In genomic region chr2:152717242-152718046, GRCh38 we compare ENCODE assay signal across 8 cellular contexts. TPM values are rescaled to one million over a fixed set of nuclear protein-coding genes. Genes with fewer than 3 reads are reported as not detected.
DNase-seq lines count a peak whose midpoint lies in the region; ATAC-seq and TF ChIP-seq lines count a peak whose summit lies in the region.

TSS of gene PRPF40A (minus strand) at chr2:152717461. CDS start at chr2:152717439, 22 bp downstream.

- H3K27me3 Mint-ChIP-seq in activated CD4-positive, alpha-beta memory T cell treated with anti-CD3 and anti-CD28 coated beads for 36 hours = no peaks in the 10 kb centered on the region

- WGBS in right lobe of liver (ENCODE audit: insufficient coverage, low coverage, low lambda C conversion rate, missing lambda C conversion rate) = under 1% methylated on average over 44 of the region's 68 CpGs

- H3K4me1 Mint-ChIP-seq in activated CD4-positive, alpha-beta memory T cell treated with anti-CD3 and anti-CD28 coated beads for 36 hours (ENCODE audit: low read depth) = peaks cover 61% of the 10 kb centered on the region

- peak; percentile 80 for TF ChIP-seq POLR2A in right lobe of liver (IDR thresholded peaks at IDR 0.05)

- intact Hi-C loops in activated CD4-positive, alpha-beta memory T cell treated with anti-CD3 and anti-CD28 coated beads for 36 hours (cut with micrococcal nuclease) = loop anchor here (1.0 to 5.0 kb wide), 6 partner anchors 23 to 1430 kb away; partner anchors contain the start of genes ARL5A, NMI and STAM2
- intact Hi-C loops in dorsolateral prefrontal cortex (cut with DNase I) = loop anchor here (1.0 to 10.0 kb wide), 3 partner anchors 73 to 542 kb away; partner anchors contain the start of genes STAM2 (in 2 of the 2) and FMNL2 (in 1 of the 2)
- intact Hi-C loops in right lobe of liver (cut with DNase I) = no loop called here

- DNase-seq in CD1c-positive myeloid dendritic cell (ENCODE audit: extremely low spot score) (peak; percentile 100), NCI-H82 treated with DMSO at 0.1 percent for 48 hours (lab: John Stamatoyannopoulos, UW; ENCODE audit: unreplicated experiment) (peak; percentile 95), dorsolateral prefrontal cortex (peak; percentile 99 to 100 (median 99)), right lobe of liver (peak; percentile 99 to 100 (median 99))
- peak; percentile 99 for DNase-seq in activated CD4-positive, alpha-beta memory T cell treated with anti-CD3 and anti-CD28 coated beads for 36 hours
- peak; percentile 98 to 99 for DNase-seq in stimulated activated CD4-positive, alpha-beta T cell treated with anti-CD3 and anti-CD28 coated beads, Interleukin-4, amount 100 ng/mL, for 4 hours

- H3K27ac ChIP-seq in dorsolateral prefrontal cortex = peak within 1 kb of the TSS; percentile 87 to 100 (median 99)
- H3K27ac ChIP-seq in right lobe of liver = peak within 1 kb of the TSS; percentile 93 to 98 (median 96)

- peaks cover 41% of the 10 kb centered on the region for H3K36me3 Mint-ChIP-seq in activated CD4-positive, alpha-beta memory T cell treated with anti-CD3 and anti-CD28 coated beads for 36 hours

- TF ChIP-seq CTCF in dorsolateral prefrontal cortex (IDR thresholded peaks at IDR 0.05 in 54 of 56, conservative IDR thresholded peaks at IDR 0.05 in 2 of 56; ENCODE audit: low read depth in 1 of 56, partially characterized antibody in 56 of 56) (peak in 15 of 56 donors; percentile 5 to 40 (median 17)), right lobe of liver (IDR thresholded peaks at IDR 0.05) (no peak)

- H3K36me3 ChIP-seq in right lobe of liver = peaks cover 0 to 20% (median 8%) of the 10 kb centered on the region in 4 donors

- H3K4me3 Mint-ChIP-seq in activated CD4-positive, alpha-beta memory T cell treated with anti-CD3 and anti-CD28 coated beads for 36 hours = peak within 1 kb of the TSS; percentile 100

- POLR2A ChIA-PET in activated CD4-positive, alpha-beta memory T cell treated with anti-CD3 and anti-CD28 coated beads for 36 hours (lab: Charles Lee) = interaction anchor here (0.8 to 3.4 kb wide), 9 partner anchors 12 to 889 kb away, joined by 3 to 32 read pairs (median 4); partner anchors contain the start of gene ARL5A

- H3K27me3 ChIP-seq in dorsolateral prefrontal cortex = no peaks in the 10 kb centered on the region
- no peaks in the 10 kb centered on the region for H3K27me3 ChIP-seq in right lobe of liver

- ATAC-seq in GM19438 (IDR thresholded peaks at IDR 0.05; ENCODE audit: low read depth, unreplicated experiment) (peak; percentile 58), HG03575 (IDR thresholded peaks at IDR 0.05; ENCODE audit: extremely low read depth, insufficient number of reproducible peaks, low FRiP score, unreplicated experiment) (peak; percentile 65), right lobe of liver (peak; percentile 83 to 90 (median 88))

- no peaks in the 10 kb centered on the region for H3K9me3 Mint-ChIP-seq in activated CD4-positive, alpha-beta memory T cell treated with anti-CD3 and anti-CD28 coated beads for 36 hours

- CTCF ChIA-PET in activated CD4-positive, alpha-beta memory T cell treated with anti-CD3 and anti-CD28 coated beads for 36 hours (lab: Charles Lee) = interaction anchor here (0.7 to 2.9 kb wide), 4 partner anchors 24 to 208 kb away, joined by 3 to 10 read pairs (median 6); no protein-coding TSS in a partner anchor

- H3K4me3 ChIP-seq in dorsolateral prefrontal cortex = peak within 1 kb of the TSS; percentile 71 to 99 (median 93)
- H3K4me3 ChIP-seq in right lobe of liver = peak within 1 kb of the TSS; percentile 85 to 92 (median 87)

- H3K27ac Mint-ChIP-seq in activated CD4-positive, alpha-beta memory T cell treated with anti-CD3 and anti-CD28 coated beads for 36 hours = peak within 1 kb of the TSS; percentile 100

- no peaks in the 10 kb centered on the region for H3K9me3 ChIP-seq in right lobe of liver

- H3K4me1 ChIP-seq in right lobe of liver = peaks cover 0 to 22% (median 11%) of the 10 kb centered on the region in 4 donors

RNA-seq across cellular contexts. Expression of gene PRPF40A, which starts in this region (rescaled TPM):
- 100 to 1,000 TPM; 128 to 138 TPM for total RNA-seq in activated CD4-positive, alpha-beta memory T cell treated with anti-CD3 and anti-CD28 coated beads for 36 hours
- 10 to 100 TPM; 35.0 to 69.8 (median 50.7) TPM for total RNA-seq in dorsolateral prefrontal cortex
- 10 to 100 TPM; 25.1 to 54.3 (median 40.2) TPM for total RNA-seq in right lobe of liver

Comparison
In these comparisons a context has a peak if more than half of its experiments do, and no peak if none do; other contexts are left out.
1. Peak in every context shown above with its lines: DNase-seq, ATAC-seq, H3K4me3 ChIP-seq and H3K27ac ChIP-seq.
2. intact Hi-C loops: an anchor here in activated CD4-positive, alpha-beta memory T cell treated with anti-CD3 and anti-CD28 coated beads for 36 hours (1.0 to 5.0 kb wide) and dorsolateral prefrontal cortex (1.0 to 10.0 kb wide); none called in right lobe of liver.